ENCODE assay signal across 1 cellular context in the genomic region with DNA sequence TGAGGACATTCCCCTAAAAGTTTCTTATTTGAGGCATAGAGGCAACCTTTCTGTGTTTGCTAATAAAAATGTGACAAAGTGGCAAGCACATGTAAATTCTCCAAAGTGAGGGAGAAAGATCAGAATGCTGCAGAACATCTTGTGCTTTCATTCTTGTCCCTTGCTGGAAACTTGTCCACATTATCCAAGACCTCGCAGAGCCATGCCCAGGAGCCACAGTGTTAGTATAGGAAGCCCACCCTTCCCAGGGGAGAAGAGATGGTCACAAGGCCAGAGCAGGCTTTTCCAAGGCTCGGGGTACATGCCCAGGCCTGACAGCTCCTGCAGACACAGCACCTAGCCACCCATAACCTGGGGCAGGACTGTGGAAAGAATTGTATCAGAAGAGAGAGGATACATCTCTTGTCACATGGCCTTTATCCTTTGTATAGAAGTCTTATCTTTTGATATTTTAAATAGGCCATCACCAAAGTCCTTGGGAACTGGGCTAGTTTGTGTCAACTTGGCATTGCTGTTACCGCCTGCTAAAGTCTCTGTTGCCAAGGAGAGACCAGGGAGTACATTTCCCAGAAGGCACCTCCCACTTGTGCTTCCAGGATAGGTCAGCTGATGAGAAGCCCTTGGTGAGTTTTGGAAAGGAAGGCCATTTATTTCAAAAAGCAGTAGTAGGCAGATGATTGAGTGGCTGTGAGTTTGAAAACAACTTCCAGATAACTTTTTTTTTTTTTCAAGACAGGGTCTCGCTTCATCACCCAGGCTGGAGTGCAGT.
TF ChIP-seq lines count a peak whose summit lies in the region.

No MANE protein-coding gene starts in this region.

TF ChIP-seq in H1, 55 proteins besides CTCF, POLR2A, EP300 and RAD21:
- TF ChIP-seq SP1 (IDR thresholded peaks at IDR 0.05; ENCODE audit: low read depth, low read length), result no peak
- no peak for TF ChIP-seq JUN (IDR thresholded peaks at IDR 0.05; ENCODE audit: low read depth, low read length)
- TF ChIP-seq SP4 (IDR thresholded peaks at IDR 0.05; ENCODE audit: low read length), result no peak
- no peak for TF ChIP-seq RBBP5 (IDR thresholded peaks at IDR 0.05; ENCODE audit: borderline replicate concordance, low read depth, low read length)
- no peak for TF ChIP-seq SRF (IDR thresholded peaks at IDR 0.05; ENCODE audit: low read depth, low read length)
- TF ChIP-seq PHF8 (conservative IDR thresholded peaks at IDR 0.05; ENCODE audit: low read depth, low read length), result no peak
- no peak for TF ChIP-seq ATF2 (IDR thresholded peaks at IDR 0.05; ENCODE audit: low read length)
- no peak for TF ChIP-seq SP2 (IDR thresholded peaks at IDR 0.05; ENCODE audit: low read length)
- no peak for TF ChIP-seq POU5F1 (IDR thresholded peaks at IDR 0.05; ENCODE audit: low read depth, low read length)
- TF ChIP-seq KDM4A (IDR thresholded peaks at IDR 0.05; ENCODE audit: low read depth, low read length, severe bottlenecking), result no peak
- no peak for TF ChIP-seq TBP (IDR thresholded peaks at IDR 0.05; ENCODE audit: low read depth, low read length)
- TF ChIP-seq CBX8 (IDR thresholded peaks at IDR 0.05; ENCODE audit: borderline replicate concordance, low read depth, low read length), result no peak
- no peak for TF ChIP-seq TAF7 (optimal IDR thresholded peaks at IDR 0.05; ENCODE audit: borderline replicate concordance, low read depth, low read length)
- TF ChIP-seq RNF2 (IDR thresholded peaks at IDR 0.05; ENCODE audit: borderline replicate concordance, low read depth, low read length, missing control alignments, poor library complexity, severe bottlenecking), result no peak
- no peak for TF ChIP-seq CHD2 (IDR thresholded peaks at IDR 0.05; ENCODE audit: low read length)
- no peak for TF ChIP-seq ZNF274 (IDR thresholded peaks at IDR 0.05; ENCODE audit: borderline replicate concordance, extremely low read depth, low read length)
- TF ChIP-seq, protein P1, sequence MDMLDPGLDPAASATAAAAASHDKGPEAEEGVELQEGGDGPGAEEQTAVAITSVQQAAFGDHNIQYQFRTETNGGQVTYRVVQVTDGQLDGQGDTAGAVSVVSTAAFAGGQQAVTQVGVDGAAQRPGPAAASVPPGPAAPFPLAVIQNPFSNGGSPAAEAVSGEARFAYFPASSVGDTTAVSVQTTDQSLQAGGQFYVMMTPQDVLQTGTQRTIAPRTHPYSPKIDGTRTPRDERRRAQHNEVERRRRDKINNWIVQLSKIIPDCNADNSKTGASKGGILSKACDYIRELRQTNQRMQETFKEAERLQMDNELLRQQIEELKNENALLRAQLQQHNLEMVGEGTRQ (IDR thresholded peaks at IDR 0.05; ENCODE audit: low read length), result no peak
- no peak for TF ChIP-seq CREB1 (IDR thresholded peaks at IDR 0.05)
- TF ChIP-seq KDM1A (IDR thresholded peaks at IDR 0.05; ENCODE audit: borderline replicate concordance, low read length), result no peak
